Comparison of ENCODE assay signal across 10 cellular contexts in the genomic region with DNA sequence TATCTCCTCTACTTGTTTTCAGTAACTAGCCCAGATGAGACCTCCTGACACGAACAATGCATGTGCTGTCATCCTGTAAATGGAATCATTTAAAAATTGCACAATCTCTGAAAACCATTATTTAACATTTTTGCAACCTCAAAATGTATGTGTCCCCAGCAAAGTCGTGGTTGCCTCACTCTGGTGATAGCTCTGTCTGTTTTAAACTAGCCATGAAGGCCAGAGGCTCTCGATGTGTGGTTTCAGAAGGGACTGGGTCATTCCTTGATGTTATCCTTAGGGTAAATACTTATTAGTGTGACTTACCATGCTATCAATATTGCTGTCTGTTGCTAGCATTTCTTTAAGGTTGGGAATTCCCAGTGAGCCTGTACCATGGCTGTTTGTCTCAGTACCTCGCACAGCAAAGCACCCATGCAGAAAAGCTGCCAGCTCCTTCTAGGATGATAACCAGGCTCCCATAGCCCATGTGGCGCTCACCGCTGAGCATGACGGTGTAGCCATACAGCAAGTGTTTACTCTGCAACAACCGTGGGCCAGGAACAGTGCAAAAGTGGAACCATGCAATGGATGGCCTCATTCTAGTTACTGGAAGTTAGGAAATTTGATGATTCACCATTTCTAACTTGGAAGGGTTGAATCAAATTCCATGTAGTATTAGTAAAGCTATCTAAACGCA. TPM values are rescaled to one million over a fixed set of nuclear protein-coding genes. Genes with fewer than 3 reads are reported as not detected.
DNase-seq lines count a peak whose midpoint lies in the region; ATAC-seq and TF ChIP-seq lines count a peak whose summit lies in the region.
"Had no signal": no experiment of that assay in that cellular context is flagged by ENCODE, and none has a peak within 500 bp of the region (broad histone marks: within the 10 kb centered on the region; RNA-seq: fewer than 3 reads in every experiment).

No MANE protein-coding gene starts in this region.

- no peak for TF ChIP-seq POLR2A in Peyer's patch (IDR thresholded peaks at IDR 0.05)
- no peak for TF ChIP-seq POLR2A in esophagus squamous epithelium (IDR thresholded peaks at IDR 0.05)

- DNase-seq in Peyer's patch, result no peak
- no peak for DNase-seq in esophagus squamous epithelium (lab: John Stamatoyannopoulos, UW)
- DNase-seq in neural crest cell (ENCODE audit: low read depth, low spot score), result no peak
- DNase-seq in activated naive CD8-positive, alpha-beta T cell treated with anti-CD3 and anti-CD28 coated beads for 36 hours, result no peak
- no peak for DNase-seq in caudate nucleus (lab: John Stamatoyannopoulos, UW)
- DNase-seq in NCI-H2081 (lab: John Stamatoyannopoulos, UW), result no peak
- DNase-seq: NK-92 treated with Interleukin-12 subunit alpha and Interleukin-12 subunit beta, amount 100 ng/mL, for 24 hours had no signal

- H3K4me1 ChIP-seq in BLaER1 treated with 17β-estradiol and CSF1 and Interleukin-3, amounts not matched to agents 10 nM and 100 nM, result peaks cover 64 to 85% (median 77%) of the 10 kb centered on the region in 10 experiments
- peaks cover 0 to 22% (median 7%) of the 10 kb centered on the region in 4 donors for H3K4me1 ChIP-seq in Peyer's patch
- H3K4me1 ChIP-seq in esophagus squamous epithelium, result peaks cover 49 to 73% (median 49%) of the 10 kb centered on the region in 3 donors

- H3K4me3 Mint-ChIP-seq in neural crest cell, result peak overlapping the region; percentile 61
- no peak overlapping the region for H3K4me3 Mint-ChIP-seq in activated naive CD8-positive, alpha-beta T cell treated with anti-CD3 and anti-CD28 coated beads for 36 hours
- H3K4me3 Mint-ChIP-seq: activated naive CD8-positive, alpha-beta T cell had no signal

- no peak for ATAC-seq in GM19397 (IDR thresholded peaks at IDR 0.05; ENCODE audit: unreplicated experiment)

- H3K27ac ChIP-seq in BLaER1 treated with 17β-estradiol and CSF1 and Interleukin-3, amounts not matched to agents 10 nM and 100 nM, result peak overlapping the region; percentile 86 to 98 (median 94)
- H3K27ac ChIP-seq in Peyer's patch (peak overlapping the region; percentile 43 to 56 (median 44)), esophagus squamous epithelium (peak overlapping the region; percentile 5 to 87 (median 56)), caudate nucleus (ENCODE audit: low read depth, low read length) (no peak overlapping the region)

- H4K20me1 ChIP-seq in BLaER1 treated with 17β-estradiol and CSF1 and Interleukin-3, amounts not matched to agents 10 nM and 100 nM, result peaks cover 0 to 13% (median 0%) of the 10 kb centered on the region in 11 experiments; a peak in 4 of 22 replicates

- peak overlapping the region; percentile 76 to 99 (median 93) for H3K4me2 ChIP-seq in BLaER1 treated with 17β-estradiol and CSF1 and Interleukin-3, amounts not matched to agents 10 nM and 100 nM

- no peak overlapping the region for H3K27ac Mint-ChIP-seq in neural crest cell (ENCODE audit: unreplicated experiment)
- H3K27ac Mint-ChIP-seq in activated naive CD8-positive, alpha-beta T cell treated with anti-CD3 and anti-CD28 coated beads for 36 hours, result no peak overlapping the region

- no peaks in the 10 kb centered on the region for H3K27me3 Mint-ChIP-seq in neural crest cell (ENCODE audit: low read depth)
- no peaks in the 10 kb centered on the region for H3K27me3 Mint-ChIP-seq in activated naive CD8-positive, alpha-beta T cell treated with anti-CD3 and anti-CD28 coated beads for 36 hours
- H3K27me3 Mint-ChIP-seq: activated naive CD8-positive, alpha-beta T cell had no signal

- H3K4me1 Mint-ChIP-seq in neural crest cell, result peaks cover 39% of the 10 kb centered on the region
- peaks cover 19% of the 10 kb centered on the region for H3K4me1 Mint-ChIP-seq in activated naive CD8-positive, alpha-beta T cell treated with anti-CD3 and anti-CD28 coated beads for 36 hours

- H3K36me3 ChIP-seq in BLaER1 treated with 17β-estradiol and CSF1 and Interleukin-3, amounts not matched to agents 10 nM and 100 nM, result peaks cover 0 to 8% (median 5%) of the 10 kb centered on the region in 11 experiments; a peak in 10 of 22 replicates
- H3K36me3 ChIP-seq in Peyer's patch (no peaks in the 10 kb centered on the region), esophagus squamous epithelium (no peaks in the 10 kb centered on the region)

- no peaks in the 10 kb centered on the region for H3K27me3 ChIP-seq in BLaER1 treated with 17β-estradiol and CSF1 and Interleukin-3, amounts not matched to agents 10 nM and 100 nM
- H3K27me3 ChIP-seq in Peyer's patch (no peaks in the 10 kb centered on the region), esophagus squamous epithelium (no peaks in the 10 kb centered on the region)

- intact Hi-C loops in esophagus squamous epithelium (cut with DNase I), result no loop called here

- WGBS in esophagus squamous epithelium, 2 donors, result 14 to 17% methylated on average over 6 to 7 of the region's 9 CpGs

- H3K4me3 ChIP-seq in BLaER1 treated with 17β-estradiol and CSF1 and Interleukin-3, amounts not matched to agents 10 nM and 100 nM, result peak overlapping the region in 2 of 10 experiments; percentile 25 to 51; a peak in 1 of 20 replicates
- H3K4me3 ChIP-seq in Peyer's patch (no peak overlapping the region), esophagus squamous epithelium (no peak overlapping the region)

- H3K9me3 ChIP-seq in BLaER1 treated with 17β-estradiol and CSF1 and Interleukin-3, amounts not matched to agents 10 nM and 100 nM (replicated peaks in 1 of 11), result no peaks in the 10 kb centered on the region
- H3K9me3 ChIP-seq in Peyer's patch, result no peaks in the 10 kb centered on the region
- H3K9me3 ChIP-seq in esophagus squamous epithelium, result no peaks in the 10 kb centered on the region

- H3K36me3 Mint-ChIP-seq in neural crest cell (ENCODE audit: low read depth), result no peaks in the 10 kb centered on the region
- H3K36me3 Mint-ChIP-seq in activated naive CD8-positive, alpha-beta T cell treated with anti-CD3 and anti-CD28 coated beads for 36 hours, result peaks cover 6% of the 10 kb centered on the region

- no peaks in the 10 kb centered on the region for H3K9me3 Mint-ChIP-seq in neural crest cell
- no peaks in the 10 kb centered on the region for H3K9me3 Mint-ChIP-seq in activated naive CD8-positive, alpha-beta T cell treated with anti-CD3 and anti-CD28 coated beads for 36 hours

- no peak for TF ChIP-seq CTCF in Peyer's patch (IDR thresholded peaks at IDR 0.05)
- TF ChIP-seq CTCF in esophagus squamous epithelium (IDR thresholded peaks at IDR 0.05), result no peak
- no peak for TF ChIP-seq CTCF in neural crest cell (conservative IDR thresholded peaks at IDR 0.05)

- H3K9ac ChIP-seq in BLaER1 treated with 17β-estradiol and CSF1 and Interleukin-3, amounts not matched to agents 10 nM and 100 nM, result peak overlapping the region; percentile 62 to 98 (median 75)

RNA-seq across cellular contexts. Expression of a gene that starts 2.9 kb away (rescaled TPM):
- total RNA-seq in Peyer's patch (100 to 1,000 TPM in 3 of 4 donors, 10 to 100 TPM in 1; 32.4 to 149 (median 116) TPM), esophagus squamous epithelium (10 to 100 TPM; 18.6 to 32.4 (median 23.0) TPM), neural crest cell (42.7 and 52.0 TPM in 2 replicates)
- total RNA-seq in activated naive CD8-positive, alpha-beta T cell treated with anti-CD3 and anti-CD28 coated beads for 36 hours, result 10 to 100 TPM; 39.1 to 43.7 TPM

RNA-seq across cellular contexts. Expression of a gene that starts 15.7 kb away (rescaled TPM):
- total RNA-seq in Peyer's patch, result 100 to 1,000 TPM in 1 of 4 donors, 10 to 100 TPM in 2, 1 to 10 TPM in 1; 3.2 to 125 (median 20.8) TPM
- total RNA-seq in esophagus squamous epithelium, result 10 to 100 TPM in 3 of 4 donors, 1 to 10 TPM in 1; 6.3 to 23.1 (median 17.1) TPM
- 5.4 and 6.1 TPM in 2 replicates for total RNA-seq in neural crest cell
- total RNA-seq in activated naive CD8-positive, alpha-beta T cell treated with anti-CD3 and anti-CD28 coated beads for 36 hours, result 10 to 100 TPM; 16.6 to 17.9 TPM
